Comparison of ENCODE assay signal across 8 cellular contexts in genomic region chr1:176949033-176949662, GRCh38.
DNase-seq lines count a peak whose midpoint lies in the region; ATAC-seq, FAIRE-seq and TF ChIP-seq lines count a peak whose summit lies in the region.

No MANE protein-coding gene starts in this region.

- H3K9me3 ChIP-seq in right atrium auricular region (no peaks in the 10 kb centered on the region), pancreas (no peaks in the 10 kb centered on the region)

- H3K27ac ChIP-seq in right atrium auricular region (no peak overlapping the region), pancreas (no peak overlapping the region)

- intact Hi-C loops in Right ventricle myocardium inferior (cut with DNase I) (loop anchor here (5.0 kb wide), 1 partner anchor 52 kb away; no protein-coding TSS in a partner anchor), pancreas (cut with DNase I) (no loop called here)

- WGBS in pancreas, 2 donors = 19 to 23% methylated on average over 17 of the region's 17 CpGs

- no peak for FAIRE-seq in pancreas (lab: Jason Lieb, UNC)

- TF ChIP-seq CTCF in right atrium auricular region (IDR thresholded peaks at IDR 0.05) (peak in 1 of 2 donors; percentile 67), pancreas (IDR thresholded peaks at IDR 0.05) (peak; percentile 12 to 59 (median 54))

- H3K36me3 ChIP-seq in right atrium auricular region (no peaks in the 10 kb centered on the region), pancreas (no peaks in the 10 kb centered on the region)

- H3K27me3 ChIP-seq in right atrium auricular region = no peaks in the 10 kb centered on the region
- peaks cover 0 to 3% (median 0%) of the 10 kb centered on the region in 4 donors for H3K27me3 ChIP-seq in pancreas

- no peak for DNase-seq in Right ventricle myocardium inferior (ENCODE audit: missing footprints)
- no peak for DNase-seq in right atrium auricular region (ENCODE audit: low spot score)
- peak; percentile 40 to 88 (median 72) for DNase-seq in pancreas
- no peak for DNase-seq in NCI-H1092 treated with DMSO at 0.1 percent for 48 hours (lab: John Stamatoyannopoulos, UW)

- H3K4me1 ChIP-seq in right atrium auricular region = no peaks in the 10 kb centered on the region
- no peaks in the 10 kb centered on the region for H3K4me1 ChIP-seq in pancreas

- ATAC-seq in Right ventricle myocardium inferior (peak; percentile 68), HG02852 (IDR thresholded peaks at IDR 0.05; ENCODE audit: unreplicated experiment) (peak; percentile 78), esophagus mucosa (peak; percentile 28), pancreas (peak; percentile 82 to 92 (median 84)), GM21717 (IDR thresholded peaks at IDR 0.05; ENCODE audit: unreplicated experiment) (no peak)

- H3K4me3 ChIP-seq in right atrium auricular region (no peak overlapping the region), pancreas (no peak overlapping the region)

TF ChIP-seq in PFSK-1, 5 proteins besides CTCF, POLR2A, EP300 and RAD21:
- peak; percentile 81 for TF ChIP-seq FOXP2 (optimal IDR thresholded peaks at IDR 0.05; ENCODE audit: borderline replicate concordance, extremely low read depth, extremely low read length, insufficient read depth)
- no peak for TF ChIP-seq REST (IDR thresholded peaks at IDR 0.05; ENCODE audit: insufficient read depth in 1 of 2, low read depth in 2 of 2, low read length in 2 of 2)
- no peak for TF ChIP-seq POLR2AphosphoS5 (IDR thresholded peaks at IDR 0.05; ENCODE audit: low read depth, low read length)

Comparison
In these comparisons a context has a peak if more than half of its experiments do, and no peak if none do; other contexts are left out.
1. DNase-seq: peak in pancreas (6 of 6); none in Right ventricle myocardium inferior (single experiment), right atrium auricular region (single experiment) and NCI-H1092 treated with DMSO at 0.1 percent for 48 hours (single experiment).